1 cellular context compared by ENCODE assay signal in the genomic region with DNA sequence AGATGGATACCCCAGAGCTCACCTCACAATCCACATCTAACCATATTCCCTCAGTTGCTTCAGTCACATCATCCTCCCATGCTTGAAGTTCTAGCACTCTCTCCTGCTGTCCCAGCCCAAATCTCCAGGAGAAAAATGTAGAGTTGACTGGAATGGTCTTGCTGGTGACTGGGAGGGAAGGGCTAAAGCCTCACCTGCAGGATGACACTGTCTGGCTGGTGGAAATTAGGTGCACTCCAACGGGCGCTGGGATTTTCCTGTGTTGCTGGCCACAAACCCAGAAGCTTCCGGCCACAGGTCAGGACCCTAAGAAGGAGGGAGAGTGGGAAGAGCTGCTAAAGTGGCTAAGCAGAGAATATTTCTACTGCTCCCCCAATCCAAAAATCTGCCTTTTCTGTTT.
TF ChIP-seq lines count a peak whose summit lies in the region.

No MANE protein-coding gene starts in this region.

TF ChIP-seq in HCT116, 20 proteins besides CTCF, POLR2A, EP300 and RAD21:
- TF ChIP-seq CEBPB (IDR thresholded peaks at IDR 0.05; ENCODE audit: low read depth) (no peak), TCF7L2 (IDR thresholded peaks at IDR 0.05; ENCODE audit: borderline replicate concordance, extremely low read depth, insufficient read depth, insufficient read length) (no peak), JUND (IDR thresholded peaks at IDR 0.05) (no peak), CBX3 (IDR thresholded peaks at IDR 0.05; ENCODE audit: low read depth) (no peak), SP1 (IDR thresholded peaks at IDR 0.05; ENCODE audit: low read depth) (no peak), EZH2 (IDR thresholded peaks at IDR 0.05) (no peak), ZNF274 (IDR thresholded peaks at IDR 0.05; ENCODE audit: low read depth, low read length) (no peak), EZH2phosphoT487 (IDR thresholded peaks at IDR 0.05; ENCODE audit: borderline replicate concordance) (no peak), EGR1 (IDR thresholded peaks at IDR 0.05; ENCODE audit: low read depth) (no peak), SIN3A (IDR thresholded peaks at IDR 0.05; ENCODE audit: low read depth) (no peak), ZFX (IDR thresholded peaks at IDR 0.05) (no peak)
- TF ChIP-seq, protein P1, sequence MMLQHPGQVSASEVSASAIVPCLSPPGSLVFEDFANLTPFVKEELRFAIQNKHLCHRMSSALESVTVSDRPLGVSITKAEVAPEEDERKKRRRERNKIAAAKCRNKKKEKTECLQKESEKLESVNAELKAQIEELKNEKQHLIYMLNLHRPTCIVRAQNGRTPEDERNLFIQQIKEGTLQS (IDR thresholded peaks at IDR 0.05), result no peak
- TF ChIP-seq, protein P2, sequence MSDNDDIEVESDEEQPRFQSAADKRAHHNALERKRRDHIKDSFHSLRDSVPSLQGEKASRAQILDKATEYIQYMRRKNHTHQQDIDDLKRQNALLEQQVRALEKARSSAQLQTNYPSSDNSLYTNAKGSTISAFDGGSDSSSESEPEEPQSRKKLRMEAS (IDR thresholded peaks at IDR 0.05), result no peak
